22 cellular contexts compared by ENCODE assay signal in the genomic region with DNA sequence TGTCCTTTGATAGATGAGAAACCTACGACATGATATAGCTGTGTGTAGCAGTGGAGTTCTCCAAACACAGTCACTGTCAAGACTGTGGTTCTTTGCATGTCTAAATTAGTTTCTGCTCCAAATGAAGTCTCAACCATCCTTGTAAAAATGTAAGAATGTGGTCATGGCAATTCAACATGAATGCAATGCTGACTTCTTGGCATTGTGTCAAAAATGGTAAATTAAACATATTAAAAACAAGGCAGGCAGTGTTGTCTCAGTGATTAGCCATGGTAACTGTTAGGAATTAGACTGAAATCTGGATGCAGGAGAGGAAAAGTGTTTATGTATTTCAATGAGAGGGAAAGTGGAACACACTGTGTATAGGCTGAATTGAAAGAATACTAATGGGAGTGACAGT.
DNase-seq lines count a peak whose midpoint lies in the region; ATAC-seq lines count a peak whose summit lies in the region.
"Had no signal": no experiment of that assay in that cellular context is flagged by ENCODE, and none has a peak within 500 bp of the region (broad histone marks: within the 10 kb centered on the region; RNA-seq: fewer than 3 reads in every experiment).

No MANE protein-coding gene starts in this region.

- H3K9ac ChIP-seq in SK-N-MC (ENCODE audit: insufficient read length) = no peak overlapping the region

- no peaks in the 10 kb centered on the region for H3K36me3 ChIP-seq in SK-N-MC (ENCODE audit: insufficient read depth, low read length)

- ATAC-seq in GM18907 (IDR thresholded peaks at IDR 0.05; ENCODE audit: unreplicated experiment) = no peak
- ATAC-seq: A549; CD8-positive, alpha-beta T cell; HCT116; Panc1 had no signal

- no peaks in the 10 kb centered on the region for H3K9me3 ChIP-seq in SK-N-MC (ENCODE audit: low read depth, low read length)
- H3K9me3 ChIP-seq: A549 had no signal

- H3K4me3 ChIP-seq in SK-N-MC = no peak overlapping the region
- H3K4me3 ChIP-seq: A549 had no signal

- peak; percentile 43 for DNase-seq in COR-L47 (lab: John Stamatoyannopoulos, UW)
- DNase-seq in NCI-H1105 (lab: John Stamatoyannopoulos, UW) = peak; percentile 54
- peak; percentile 44 for DNase-seq in SK-N-MC (ENCODE audit: low read depth, low spot score)
- DNase-seq in left kidney (ENCODE audit: low read depth, low spot score) = peak; percentile 36
- no peak for DNase-seq in NCI-H345 (lab: John Stamatoyannopoulos, UW)
- DNase-seq in activated T-cell treated with anti-CD3 and anti-CD28 coated beads for 4 hours = no peak
- DNase-seq: C1 segment of cervical spinal cord; CD8-positive, alpha-beta T cell; DMS 273 treated with DMSO at 0.1 percent for 48 hours; DND-41; NCI-H1092 treated with DMSO at 0.1 percent for 48 hours; NCI-H1694; NCI-H2029 treated with DMSO at 0.1 percent for 48 hours; NCI-H2171; NCI-H226; NCI-H510A treated with DMSO at 0.1 percent for 48 hours; SHP77 had no signal

- H3K27ac ChIP-seq in SK-N-MC = no peak overlapping the region
- H3K27ac ChIP-seq: A549, RWPE1 had no signal

Comparison
In these comparisons a context has a peak if more than half of its experiments do, and no peak if none do; other contexts are left out.
1. DNase-seq: peak in COR-L47 (single experiment), NCI-H1105 (single experiment), SK-N-MC (single experiment) and left kidney (single experiment); none in NCI-H345 (single experiment) and activated T-cell treated with anti-CD3 and anti-CD28 coated beads for 4 hours (single experiment).